Comparison of ENCODE assay signal across 1 cellular context in genomic region chr18:12946549-12947354, GRCh38.
TF ChIP-seq lines count a peak whose summit lies in the region.

No MANE protein-coding gene starts in this region.

TF ChIP-seq in HEK293, 187 proteins besides CTCF, POLR2A, EP300 and RAD21 (continued from another document):
- TF ChIP-seq, protein P1, sequence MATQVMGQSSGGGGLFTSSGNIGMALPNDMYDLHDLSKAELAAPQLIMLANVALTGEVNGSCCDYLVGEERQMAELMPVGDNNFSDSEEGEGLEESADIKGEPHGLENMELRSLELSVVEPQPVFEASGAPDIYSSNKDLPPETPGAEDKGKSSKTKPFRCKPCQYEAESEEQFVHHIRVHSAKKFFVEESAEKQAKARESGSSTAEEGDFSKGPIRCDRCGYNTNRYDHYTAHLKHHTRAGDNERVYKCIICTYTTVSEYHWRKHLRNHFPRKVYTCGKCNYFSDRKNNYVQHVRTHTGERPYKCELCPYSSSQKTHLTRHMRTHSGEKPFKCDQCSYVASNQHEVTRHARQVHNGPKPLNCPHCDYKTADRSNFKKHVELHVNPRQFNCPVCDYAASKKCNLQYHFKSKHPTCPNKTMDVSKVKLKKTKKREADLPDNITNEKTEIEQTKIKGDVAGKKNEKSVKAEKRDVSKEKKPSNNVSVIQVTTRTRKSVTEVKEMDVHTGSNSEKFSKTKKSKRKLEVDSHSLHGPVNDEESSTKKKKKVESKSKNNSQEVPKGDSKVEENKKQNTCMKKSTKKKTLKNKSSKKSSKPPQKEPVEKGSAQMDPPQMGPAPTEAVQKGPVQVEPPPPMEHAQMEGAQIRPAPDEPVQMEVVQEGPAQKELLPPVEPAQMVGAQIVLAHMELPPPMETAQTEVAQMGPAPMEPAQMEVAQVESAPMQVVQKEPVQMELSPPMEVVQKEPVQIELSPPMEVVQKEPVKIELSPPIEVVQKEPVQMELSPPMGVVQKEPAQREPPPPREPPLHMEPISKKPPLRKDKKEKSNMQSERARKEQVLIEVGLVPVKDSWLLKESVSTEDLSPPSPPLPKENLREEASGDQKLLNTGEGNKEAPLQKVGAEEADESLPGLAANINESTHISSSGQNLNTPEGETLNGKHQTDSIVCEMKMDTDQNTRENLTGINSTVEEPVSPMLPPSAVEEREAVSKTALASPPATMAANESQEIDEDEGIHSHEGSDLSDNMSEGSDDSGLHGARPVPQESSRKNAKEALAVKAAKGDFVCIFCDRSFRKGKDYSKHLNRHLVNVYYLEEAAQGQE (tag by site-specific recombination; IDR thresholded peaks at IDR 0.05): no peak
- TF ChIP-seq ZBTB17 (tag by site-specific recombination; IDR thresholded peaks at IDR 0.05): no peak
- TF ChIP-seq ZNF391 (tag by site-specific recombination; IDR thresholded peaks at IDR 0.05; ENCODE audit: borderline replicate concordance, low read depth): no peak
- TF ChIP-seq ZNF24 (tag by site-specific recombination; IDR thresholded peaks at IDR 0.05): no peak
- TF ChIP-seq PRDM10 (tag by site-specific recombination; IDR thresholded peaks at IDR 0.05): peak; percentile 96
- TF ChIP-seq ZNF239 (tag by site-specific recombination; IDR thresholded peaks at IDR 0.05): no peak
- no peak for TF ChIP-seq ZBTB1 (tag by site-specific recombination; IDR thresholded peaks at IDR 0.05)
- TF ChIP-seq ZNF302 (tag by site-specific recombination; IDR thresholded peaks at IDR 0.05; ENCODE audit: low read depth): no peak
- TF ChIP-seq ZNF174 (tag by site-specific recombination; IDR thresholded peaks at IDR 0.05): no peak
- TF ChIP-seq, protein P2, sequence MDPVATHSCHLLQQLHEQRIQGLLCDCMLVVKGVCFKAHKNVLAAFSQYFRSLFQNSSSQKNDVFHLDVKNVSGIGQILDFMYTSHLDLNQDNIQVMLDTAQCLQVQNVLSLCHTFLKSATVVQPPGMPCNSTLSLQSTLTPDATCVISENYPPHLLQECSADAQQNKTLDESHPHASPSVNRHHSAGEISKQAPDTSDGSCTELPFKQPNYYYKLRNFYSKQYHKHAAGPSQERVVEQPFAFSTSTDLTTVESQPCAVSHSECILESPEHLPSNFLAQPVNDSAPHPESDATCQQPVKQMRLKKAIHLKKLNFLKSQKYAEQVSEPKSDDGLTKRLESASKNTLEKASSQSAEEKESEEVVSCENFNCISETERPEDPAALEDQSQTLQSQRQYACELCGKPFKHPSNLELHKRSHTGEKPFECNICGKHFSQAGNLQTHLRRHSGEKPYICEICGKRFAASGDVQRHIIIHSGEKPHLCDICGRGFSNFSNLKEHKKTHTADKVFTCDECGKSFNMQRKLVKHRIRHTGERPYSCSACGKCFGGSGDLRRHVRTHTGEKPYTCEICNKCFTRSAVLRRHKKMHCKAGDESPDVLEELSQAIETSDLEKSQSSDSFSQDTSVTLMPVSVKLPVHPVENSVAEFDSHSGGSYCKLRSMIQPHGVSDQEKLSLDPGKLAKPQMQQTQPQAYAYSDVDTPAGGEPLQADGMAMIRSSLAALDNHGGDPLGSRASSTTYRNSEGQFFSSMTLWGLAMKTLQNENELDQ (tag by site-specific recombination; IDR thresholded peaks at IDR 0.05; ENCODE audit: low read depth): no peak
- TF ChIP-seq, protein P3, sequence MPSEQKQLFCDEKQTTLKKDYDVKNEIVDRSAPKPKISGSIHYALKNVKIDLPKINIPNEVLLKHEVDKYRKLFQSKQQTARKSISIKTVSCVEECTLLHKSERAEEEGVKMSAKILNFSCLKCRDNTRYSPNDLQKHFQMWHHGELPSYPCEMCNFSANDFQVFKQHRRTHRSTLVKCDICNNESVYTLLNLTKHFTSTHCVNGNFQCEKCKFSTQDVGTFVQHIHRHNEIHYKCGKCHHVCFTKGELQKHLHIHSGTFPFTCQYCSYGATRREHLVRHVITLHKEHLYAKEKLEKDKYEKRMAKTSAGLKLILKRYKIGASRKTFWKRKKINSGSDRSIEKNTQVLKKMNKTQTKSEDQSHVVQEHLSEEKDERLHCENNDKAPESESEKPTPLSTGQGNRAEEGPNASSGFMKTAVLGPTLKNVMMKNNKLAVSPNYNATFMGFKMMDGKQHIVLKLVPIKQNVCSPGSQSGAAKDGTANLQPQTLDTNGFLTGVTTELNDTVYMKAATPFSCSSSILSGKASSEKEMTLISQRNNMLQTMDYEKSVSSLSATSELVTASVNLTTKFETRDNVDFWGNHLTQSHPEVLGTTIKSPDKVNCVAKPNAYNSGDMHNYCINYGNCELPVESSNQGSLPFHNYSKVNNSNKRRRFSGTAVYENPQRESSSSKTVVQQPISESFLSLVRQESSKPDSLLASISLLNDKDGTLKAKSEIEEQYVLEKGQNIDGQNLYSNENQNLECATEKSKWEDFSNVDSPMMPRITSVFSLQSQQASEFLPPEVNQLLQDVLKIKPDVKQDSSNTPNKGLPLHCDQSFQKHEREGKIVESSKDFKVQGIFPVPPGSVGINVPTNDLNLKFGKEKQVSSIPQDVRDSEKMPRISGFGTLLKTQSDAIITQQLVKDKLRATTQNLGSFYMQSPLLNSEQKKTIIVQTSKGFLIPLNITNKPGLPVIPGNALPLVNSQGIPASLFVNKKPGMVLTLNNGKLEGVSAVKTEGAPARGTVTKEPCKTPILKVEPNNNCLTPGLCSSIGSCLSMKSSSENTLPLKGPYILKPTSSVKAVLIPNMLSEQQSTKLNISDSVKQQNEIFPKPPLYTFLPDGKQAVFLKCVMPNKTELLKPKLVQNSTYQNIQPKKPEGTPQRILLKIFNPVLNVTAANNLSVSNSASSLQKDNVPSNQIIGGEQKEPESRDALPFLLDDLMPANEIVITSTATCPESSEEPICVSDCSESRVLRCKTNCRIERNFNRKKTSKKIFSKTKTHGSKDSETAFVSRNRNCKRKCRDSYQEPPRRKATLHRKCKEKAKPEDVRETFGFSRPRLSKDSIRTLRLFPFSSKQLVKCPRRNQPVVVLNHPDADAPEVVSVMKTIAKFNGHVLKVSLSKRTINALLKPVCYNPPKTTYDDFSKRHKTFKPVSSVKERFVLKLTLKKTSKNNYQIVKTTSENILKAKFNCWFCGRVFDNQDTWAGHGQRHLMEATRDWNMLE (tag by site-specific recombination; conservative IDR thresholded peaks at IDR 0.05; ENCODE audit: low read depth): no peak
- TF ChIP-seq GLI2 (tag by site-specific recombination; IDR thresholded peaks at IDR 0.05; ENCODE audit: borderline replicate concordance, low read depth): no peak
- no peak for TF ChIP-seq ZNF148 (tag by site-specific recombination; IDR thresholded peaks at IDR 0.05; ENCODE audit: borderline replicate concordance)
- TF ChIP-seq ZNF155 (tag by site-specific recombination; IDR thresholded peaks at IDR 0.05): no peak
- no peak for TF ChIP-seq ZNF423 (tag by site-specific recombination; IDR thresholded peaks at IDR 0.05)
